In the genomic region with DNA sequence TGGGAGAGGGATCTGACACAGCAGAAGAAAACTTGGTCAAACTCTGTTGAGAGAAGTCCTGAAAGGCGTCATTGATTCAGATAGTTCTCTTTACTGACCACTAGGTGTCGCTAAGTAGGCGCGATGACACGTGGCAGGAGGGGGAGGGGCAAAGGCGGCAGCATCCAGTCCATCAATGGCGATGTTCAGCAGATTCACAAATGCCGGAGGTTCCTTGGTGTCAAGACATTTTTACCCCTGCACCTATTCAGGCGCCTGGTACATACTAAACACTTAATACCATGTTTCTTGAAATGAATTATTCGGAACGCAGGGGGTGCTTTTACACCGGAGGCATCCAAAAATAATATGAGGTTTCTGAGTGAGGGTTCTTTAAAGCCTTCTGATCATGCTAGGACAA, we compare ENCODE assay signal across 1 cellular context.
TF ChIP-seq lines count a peak whose summit lies in the region.

No MANE protein-coding gene starts in this region.

TF ChIP-seq in GM12878, 131 proteins besides CTCF, POLR2A, EP300 and RAD21 (continued from another document and continues in another):
- TF ChIP-seq CEBPZ (IDR thresholded peaks at IDR 0.05; ENCODE audit: low read depth, low read length) (no peak), JUND (IDR thresholded peaks at IDR 0.05; ENCODE audit: low read depth, low read length) (no peak), CHD4 (IDR thresholded peaks at IDR 0.05) (no peak), CHD2 (IDR thresholded peaks at IDR 0.05; ENCODE audit: borderline replicate concordance, low read depth, low read length) (peak; percentile 95), RUNX3 (IDR thresholded peaks at IDR 0.05; ENCODE audit: low read length) (peak; percentile 58), CEBPB (IDR thresholded peaks at IDR 0.05; ENCODE audit: borderline replicate concordance in 1 of 2, low read depth in 2 of 2, low read length in 2 of 2) (no peak), TARDBP (IDR thresholded peaks at IDR 0.05; ENCODE audit: borderline replicate concordance) (no peak), WRNIP1 (IDR thresholded peaks at IDR 0.05; ENCODE audit: borderline replicate concordance, low read depth, low read length) (peak; percentile 96; the same call in 1 of the 2 replicates), NFYA (IDR thresholded peaks at IDR 0.05; ENCODE audit: borderline replicate concordance, low read depth, low read length) (no peak), EED (IDR thresholded peaks at IDR 0.05; ENCODE audit: low read depth) (peak; percentile 46; the same call in 1 of the 2 replicates), RCOR1 (conservative IDR thresholded peaks at IDR 0.05; ENCODE audit: low read depth, low read length) (0 out of 2 replicates have a peak, but pooled peaks have one; percentile 27), BACH1 (IDR thresholded peaks at IDR 0.05; ENCODE audit: borderline replicate concordance) (no peak), FOS (IDR thresholded peaks at IDR 0.05; ENCODE audit: borderline replicate concordance, extremely low read depth, insufficient read length) (no peak), E4F1 (IDR thresholded peaks at IDR 0.05; ENCODE audit: borderline replicate concordance, partially characterized antibody) (no peak), SMAD5 (IDR thresholded peaks at IDR 0.05; ENCODE audit: low read depth) (no peak; the same call in 1 of the 2 replicates), REST (IDR thresholded peaks at IDR 0.05; ENCODE audit: low read depth, low read length) (no peak; the same call in 1 of the 2 replicates), RFX5 (IDR thresholded peaks at IDR 0.05; ENCODE audit: low read depth, low read length) (peak; percentile 57; the same call in 1 of the 2 replicates), YBX1 (IDR thresholded peaks at IDR 0.05) (no peak), SPI1 (IDR thresholded peaks at IDR 0.05; ENCODE audit: borderline replicate concordance, insufficient read depth, low read depth, low read length) (no peak), ZSCAN29 (IDR thresholded peaks at IDR 0.05) (no peak), NR2F1 (conservative IDR thresholded peaks at IDR 0.05) (no peak), SIX5 (IDR thresholded peaks at IDR 0.05; ENCODE audit: low read depth, low read length, severe bottlenecking) (peak; percentile 7), TCF7 (IDR thresholded peaks at IDR 0.05; ENCODE audit: borderline replicate concordance) (no peak), ATF3 (IDR thresholded peaks at IDR 0.05; ENCODE audit: borderline replicate concordance, extremely low read depth, low read depth, low read length) (peak; percentile 62; the same call in 1 of the 2 replicates), SREBF2 (IDR thresholded peaks at IDR 0.05; ENCODE audit: low read length) (no peak; the same call in 1 of the 2 replicates), IRF4 (IDR thresholded peaks at IDR 0.05; ENCODE audit: low read depth, low read length) (peak; percentile 64; the same call in 1 of the 2 replicates), SP1 (IDR thresholded peaks at IDR 0.05; ENCODE audit: low read depth, low read length) (peak; percentile 55), SMAD1 (IDR thresholded peaks at IDR 0.05; ENCODE audit: low read depth, partially characterized antibody) (no peak), SKIL (IDR thresholded peaks at IDR 0.05; ENCODE audit: low read depth, poor library complexity, severe bottlenecking) (peak; percentile 51), SIN3A (IDR thresholded peaks at IDR 0.05; ENCODE audit: low read depth, low read length) (no peak), HDGF (IDR thresholded peaks at IDR 0.05) (peak; percentile 49; the same call in 1 of the 2 replicates)
- TF ChIP-seq, protein P1, sequence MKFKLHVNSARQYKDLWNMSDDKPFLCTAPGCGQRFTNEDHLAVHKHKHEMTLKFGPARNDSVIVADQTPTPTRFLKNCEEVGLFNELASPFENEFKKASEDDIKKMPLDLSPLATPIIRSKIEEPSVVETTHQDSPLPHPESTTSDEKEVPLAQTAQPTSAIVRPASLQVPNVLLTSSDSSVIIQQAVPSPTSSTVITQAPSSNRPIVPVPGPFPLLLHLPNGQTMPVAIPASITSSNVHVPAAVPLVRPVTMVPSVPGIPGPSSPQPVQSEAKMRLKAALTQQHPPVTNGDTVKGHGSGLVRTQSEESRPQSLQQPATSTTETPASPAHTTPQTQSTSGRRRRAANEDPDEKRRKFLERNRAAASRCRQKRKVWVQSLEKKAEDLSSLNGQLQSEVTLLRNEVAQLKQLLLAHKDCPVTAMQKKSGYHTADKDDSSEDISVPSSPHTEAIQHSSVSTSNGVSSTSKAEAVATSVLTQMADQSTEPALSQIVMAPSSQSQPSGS (IDR thresholded peaks at IDR 0.05; ENCODE audit: low read length), result no peak; the same call in 1 of the 2 replicates
- TF ChIP-seq, protein P2, sequence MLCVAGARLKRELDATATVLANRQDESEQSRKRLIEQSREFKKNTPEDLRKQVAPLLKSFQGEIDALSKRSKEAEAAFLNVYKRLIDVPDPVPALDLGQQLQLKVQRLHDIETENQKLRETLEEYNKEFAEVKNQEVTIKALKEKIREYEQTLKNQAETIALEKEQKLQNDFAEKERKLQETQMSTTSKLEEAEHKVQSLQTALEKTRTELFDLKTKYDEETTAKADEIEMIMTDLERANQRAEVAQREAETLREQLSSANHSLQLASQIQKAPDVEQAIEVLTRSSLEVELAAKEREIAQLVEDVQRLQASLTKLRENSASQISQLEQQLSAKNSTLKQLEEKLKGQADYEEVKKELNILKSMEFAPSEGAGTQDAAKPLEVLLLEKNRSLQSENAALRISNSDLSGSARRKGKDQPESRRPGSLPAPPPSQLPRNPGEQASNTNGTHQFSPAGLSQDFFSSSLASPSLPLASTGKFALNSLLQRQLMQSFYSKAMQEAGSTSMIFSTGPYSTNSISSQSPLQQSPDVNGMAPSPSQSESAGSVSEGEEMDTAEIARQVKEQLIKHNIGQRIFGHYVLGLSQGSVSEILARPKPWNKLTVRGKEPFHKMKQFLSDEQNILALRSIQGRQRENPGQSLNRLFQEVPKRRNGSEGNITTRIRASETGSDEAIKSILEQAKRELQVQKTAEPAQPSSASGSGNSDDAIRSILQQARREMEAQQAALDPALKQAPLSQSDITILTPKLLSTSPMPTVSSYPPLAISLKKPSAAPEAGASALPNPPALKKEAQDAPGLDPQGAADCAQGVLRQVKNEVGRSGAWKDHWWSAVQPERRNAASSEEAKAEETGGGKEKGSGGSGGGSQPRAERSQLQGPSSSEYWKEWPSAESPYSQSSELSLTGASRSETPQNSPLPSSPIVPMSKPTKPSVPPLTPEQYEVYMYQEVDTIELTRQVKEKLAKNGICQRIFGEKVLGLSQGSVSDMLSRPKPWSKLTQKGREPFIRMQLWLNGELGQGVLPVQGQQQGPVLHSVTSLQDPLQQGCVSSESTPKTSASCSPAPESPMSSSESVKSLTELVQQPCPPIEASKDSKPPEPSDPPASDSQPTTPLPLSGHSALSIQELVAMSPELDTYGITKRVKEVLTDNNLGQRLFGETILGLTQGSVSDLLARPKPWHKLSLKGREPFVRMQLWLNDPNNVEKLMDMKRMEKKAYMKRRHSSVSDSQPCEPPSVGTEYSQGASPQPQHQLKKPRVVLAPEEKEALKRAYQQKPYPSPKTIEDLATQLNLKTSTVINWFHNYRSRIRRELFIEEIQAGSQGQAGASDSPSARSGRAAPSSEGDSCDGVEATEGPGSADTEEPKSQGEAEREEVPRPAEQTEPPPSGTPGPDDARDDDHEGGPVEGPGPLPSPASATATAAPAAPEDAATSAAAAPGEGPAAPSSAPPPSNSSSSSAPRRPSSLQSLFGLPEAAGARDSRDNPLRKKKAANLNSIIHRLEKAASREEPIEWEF (IDR thresholded peaks at IDR 0.05; ENCODE audit: insufficient replicate concordance, low read depth, low read length), result peak; percentile 19
